In the genomic region with DNA sequence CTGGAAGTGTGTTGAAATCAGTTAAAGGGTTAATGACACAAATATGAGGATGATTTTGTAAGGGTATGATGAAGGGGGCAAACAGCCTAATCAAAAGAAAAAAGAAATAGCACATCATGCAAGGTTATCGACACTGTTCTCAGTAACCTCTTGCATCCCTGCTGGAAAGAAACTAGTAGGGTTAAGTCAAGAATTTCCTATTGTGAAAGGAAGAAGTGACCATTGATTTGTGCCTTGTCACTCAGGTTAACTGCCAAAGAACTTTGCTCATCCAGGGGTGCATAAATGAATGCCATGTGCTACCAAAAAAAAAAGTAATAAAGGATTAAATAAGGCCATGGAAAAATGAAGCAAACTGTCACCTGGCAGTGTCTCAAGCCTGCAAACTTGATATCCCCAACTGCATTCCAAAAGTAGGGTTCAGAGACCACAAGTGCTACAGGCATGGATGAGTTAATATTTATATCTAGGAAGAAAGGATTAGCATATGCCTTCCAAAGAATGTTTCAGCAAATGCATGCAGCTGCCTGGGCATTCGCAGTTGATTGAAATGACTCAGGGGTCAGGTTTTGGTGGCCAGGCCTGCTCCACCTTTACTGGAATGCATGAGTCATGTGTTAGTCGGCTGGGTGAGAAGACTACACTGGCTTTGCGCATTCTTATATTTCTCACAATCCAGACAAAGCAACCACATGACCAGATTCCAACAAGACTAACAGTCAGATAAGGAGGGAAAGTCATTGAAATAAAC, we compare ENCODE assay signal across 9 cellular contexts.
DNase-seq lines count a peak whose midpoint lies in the region; ATAC-seq and TF ChIP-seq lines count a peak whose summit lies in the region.
"Had no signal": no experiment of that assay in that cellular context is flagged by ENCODE, and none has a peak within 500 bp of the region (broad histone marks: within the 10 kb centered on the region; RNA-seq: fewer than 3 reads in every experiment).

No MANE protein-coding gene starts in this region.

- no peaks in the 10 kb centered on the region for H3K9me3 Mint-ChIP-seq in activated T-cell treated with anti-CD3 and anti-CD28 coated beads, Interleukin-2, amount 50 U/mL, for 4 hours

- no peaks in the 10 kb centered on the region for H3K27me3 Mint-ChIP-seq in activated T-cell treated with anti-CD3 and anti-CD28 coated beads, Interleukin-2, amount 50 U/mL, for 4 hours (ENCODE audit: low read depth)
- H3K27me3 Mint-ChIP-seq: memory B cell had no signal

- no peak overlapping the region for H3K4me3 ChIP-seq in upper lobe of right lung

- peak; percentile 30 to 56 for ATAC-seq in activated T-cell treated with anti-CD3 and anti-CD28 coated beads, Interleukin-2, amount 50 U/mL, for 4 hours
- ATAC-seq in upper lobe of right lung (peak; percentile 87), GM19035 (IDR thresholded peaks at IDR 0.05; ENCODE audit: unreplicated experiment) (no peak)

- H3K36me3 ChIP-seq in upper lobe of right lung: no peaks in the 10 kb centered on the region

- no peak for TF ChIP-seq CTCF in upper lobe of right lung (IDR thresholded peaks at IDR 0.05)

- intact Hi-C loops in upper lobe of right lung (cut with DNase I): no loop called here

- peaks cover 5% of the 10 kb centered on the region for H3K4me1 Mint-ChIP-seq in activated T-cell treated with anti-CD3 and anti-CD28 coated beads, Interleukin-2, amount 50 U/mL, for 4 hours (ENCODE audit: low read depth)

- H3K27me3 ChIP-seq in upper lobe of right lung: no peaks in the 10 kb centered on the region

- H3K9me3 ChIP-seq in upper lobe of right lung: no peaks in the 10 kb centered on the region

- H3K27ac ChIP-seq in upper lobe of right lung: no peak overlapping the region

- no peaks in the 10 kb centered on the region for H3K4me1 ChIP-seq in upper lobe of right lung

- no peak for DNase-seq in activated T-cell treated with anti-CD3 and anti-CD28 coated beads, Interleukin-2, amount 50 U/mL, for 4 hours
- DNase-seq in activated T-cell treated with anti-CD3 and anti-CD28 coated beads, Interleukin-2, amount 50 U/mL, for 1 hour: no peak
- peak; percentile 97 for DNase-seq in astrocyte of the hippocampus (ENCODE audit: low read depth, low spot score)
- DNase-seq in left kidney (ENCODE audit: low read depth, low spot score): peak; percentile 38
- no peak for DNase-seq in upper lobe of right lung
- no peak for DNase-seq in middle frontal gyrus (ENCODE audit: extremely low spot score, low spot score)
- no peak for DNase-seq in NCI-H1930 (lab: John Stamatoyannopoulos, UW)

- H3K36me3 Mint-ChIP-seq in activated T-cell treated with anti-CD3 and anti-CD28 coated beads, Interleukin-2, amount 50 U/mL, for 4 hours (ENCODE audit: insufficient read depth): peaks cover 2% of the 10 kb centered on the region

- no peak overlapping the region for H3K4me3 Mint-ChIP-seq in activated T-cell treated with anti-CD3 and anti-CD28 coated beads, Interleukin-2, amount 50 U/mL, for 4 hours
- H3K4me3 Mint-ChIP-seq: memory B cell had no signal

Comparison
In these comparisons a context has a peak if more than half of its experiments do, and no peak if none do; other contexts are left out.
1. DNase-seq: peak in astrocyte of the hippocampus (single experiment) and left kidney (single experiment); none in activated T-cell treated with anti-CD3 and anti-CD28 coated beads, Interleukin-2, amount 50 U/mL, for 4 hours (single experiment), activated T-cell treated with anti-CD3 and anti-CD28 coated beads, Interleukin-2, amount 50 U/mL, for 1 hour (single experiment), upper lobe of right lung (single experiment), middle frontal gyrus (single experiment) and NCI-H1930 (0 of 2).